26 cellular contexts compared by ENCODE assay signal in genomic region chr1:86478747-86479146, GRCh38.
"Had no signal": no experiment of that assay in that cellular context is flagged by ENCODE, and none has a peak within 500 bp of the region (broad histone marks: within the 10 kb centered on the region; RNA-seq: fewer than 3 reads in every experiment).

No MANE protein-coding gene starts in this region.

- H3K4me1 Mint-ChIP-seq: central memory CD8-positive, alpha-beta T cell; immature natural killer cell; natural killer cell; neural crest cell; stimulated activated naive CD8-positive, alpha-beta T cell treated with anti-CD3 and anti-CD28 coated beads, Interleukin-15, amount 100 ng/mL, for 72 hours had no signal

- DNase-seq: colonic mucosa; dermis blood vessel endothelial cell; effector memory CD4-positive, alpha-beta T cell; esophagus squamous epithelium; foreskin melanocyte; hypothalamus; immature natural killer cell; left lung; lower lobe of right lung; natural killer cell; pancreas; retina; right lobe of liver; stimulated activated CD4-positive, alpha-beta T cell treated with anti-CD3 and anti-CD28 coated beads, Interleukin-12 subunit alpha, Interleukin-12 subunit beta, amount 100 ng/mL, for 4 hours; stimulated activated CD4-positive, alpha-beta T cell treated with anti-CD3 and anti-CD28 coated beads, Interleukin-1b, Interleukin-23, amount 100 ng/mL, for 48 hours; stimulated activated CD4-positive, alpha-beta T cell treated with anti-CD3 and anti-CD28 coated beads, Interleukin-4, amount 100 ng/mL, for 1 hour; stimulated activated CD8-positive, alpha-beta memory T cell treated with anti-CD3 and anti-CD28 coated beads, Interleukin-4, amount 100 ng/mL, for 48 hours; stimulated activated naive CD4-positive, alpha-beta T cell; stimulated activated naive CD8-positive, alpha-beta T cell treated with anti-CD3 and anti-CD28 coated beads, Interleukin-15, amount 100 ng/mL, for 72 hours; transverse colon; upper lobe of right lung; uterus had no signal

- ATAC-seq: left lung; lower lobe of right lung; natural killer cell; pancreas; right lobe of liver; stimulated activated naive CD8-positive, alpha-beta T cell treated with anti-CD3 and anti-CD28 coated beads, Interleukin-15, amount 100 ng/mL, for 72 hours; upper lobe of right lung had no signal

- H3K27me3 Mint-ChIP-seq: central memory CD8-positive, alpha-beta T cell; stimulated activated naive CD8-positive, alpha-beta T cell treated with anti-CD3 and anti-CD28 coated beads, Interleukin-15, amount 100 ng/mL, for 72 hours had no signal

- H3K4me3 ChIP-seq: colonic mucosa, esophagus squamous epithelium, left lung, lower lobe of right lung, pancreas, right lobe of liver, smooth muscle cell, suprapubic skin, transverse colon, upper lobe of right lung, uterus had no signal

- H3K36me3 Mint-ChIP-seq: immature natural killer cell, natural killer cell had no signal

- H3K4me3 Mint-ChIP-seq: central memory CD8-positive, alpha-beta T cell; immature natural killer cell; natural killer cell; neural crest cell; stimulated activated naive CD8-positive, alpha-beta T cell treated with anti-CD3 and anti-CD28 coated beads, Interleukin-15, amount 100 ng/mL, for 72 hours had no signal

- H3K9me3 Mint-ChIP-seq: central memory CD8-positive, alpha-beta T cell; immature natural killer cell; natural killer cell; neural crest cell; stimulated activated naive CD8-positive, alpha-beta T cell treated with anti-CD3 and anti-CD28 coated beads, Interleukin-15, amount 100 ng/mL, for 72 hours had no signal

- H3K27ac Mint-ChIP-seq: immature natural killer cell; natural killer cell; stimulated activated naive CD8-positive, alpha-beta T cell treated with anti-CD3 and anti-CD28 coated beads, Interleukin-15, amount 100 ng/mL, for 72 hours had no signal
